In genomic region chr6:161436106-161436876, GRCh38 we compare ENCODE assay signal across 1 cellular context.
TF ChIP-seq lines count a peak whose summit lies in the region.

No MANE protein-coding gene starts in this region.

TF ChIP-seq in SK-N-SH, 30 proteins besides CTCF, POLR2A, EP300 and RAD21 (continued from another document):
- TF ChIP-seq CHD2 (IDR thresholded peaks at IDR 0.05; ENCODE audit: low read length, partially characterized antibody) (no peak), TCF12 (IDR thresholded peaks at IDR 0.05) (no peak), YY1 (IDR thresholded peaks at IDR 0.05; ENCODE audit: low read depth) (no peak), FOXJ3 (CRISPR knock-in tag; IDR thresholded peaks at IDR 0.05) (no peak), GATA2 (CRISPR knock-in tag; IDR thresholded peaks at IDR 0.05) (no peak), FOSL2 (IDR thresholded peaks at IDR 0.05; ENCODE audit: borderline replicate concordance, low read depth) (no peak), GABPA (IDR thresholded peaks at IDR 0.05; ENCODE audit: low read depth) (no peak), JUND (IDR thresholded peaks at IDR 0.05) (no peak), NFIC (IDR thresholded peaks at IDR 0.05; ENCODE audit: borderline replicate concordance) (no peak)
- TF ChIP-seq, protein P1, sequence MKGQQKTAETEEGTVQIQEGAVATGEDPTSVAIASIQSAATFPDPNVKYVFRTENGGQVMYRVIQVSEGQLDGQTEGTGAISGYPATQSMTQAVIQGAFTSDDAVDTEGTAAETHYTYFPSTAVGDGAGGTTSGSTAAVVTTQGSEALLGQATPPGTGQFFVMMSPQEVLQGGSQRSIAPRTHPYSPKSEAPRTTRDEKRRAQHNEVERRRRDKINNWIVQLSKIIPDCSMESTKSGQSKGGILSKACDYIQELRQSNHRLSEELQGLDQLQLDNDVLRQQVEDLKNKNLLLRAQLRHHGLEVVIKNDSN (IDR thresholded peaks at IDR 0.05; ENCODE audit: borderline replicate concordance, low read depth) = no peak
TF ChIP-seq in SK-N-SH: peak in this region for 0.
